Comparison of ENCODE assay signal across 17 cellular contexts in genomic region chr6:170178266-170178560, GRCh38.
A peak's percentile ranks its signal among the peaks of the same experiment; 100 is the strongest.
DNase-seq lines count a peak whose midpoint lies in the region; ATAC-seq and TF ChIP-seq lines count a peak whose summit lies in the region.
"Had no signal": no experiment of that assay in that cellular context is flagged by ENCODE, and none has a peak within 500 bp of the region (broad histone marks: within the 10 kb centered on the region; RNA-seq: fewer than 3 reads in every experiment).

No MANE protein-coding gene starts in this region.

- H3K9me3 ChIP-seq in Panc1 (ENCODE audit: control insufficient read depth, insufficient read depth, low read depth, low read length), result no peaks in the 10 kb centered on the region
- H3K9me3 ChIP-seq in right lobe of liver, result no peaks in the 10 kb centered on the region
- H3K9me3 ChIP-seq in GM23248 (ENCODE audit: low read depth), result no peaks in the 10 kb centered on the region
- H3K9me3 ChIP-seq: adrenal gland, SK-N-SH had no signal

- POLR2A ChIA-PET in Panc1 (lab: Charles Lee), result no interaction called here

- CTCF ChIA-PET in Panc1 (lab: Charles Lee), result no interaction called here

- ATAC-seq in Panc1 (peak; percentile 14), right lobe of liver (no peak), HG03097 (IDR thresholded peaks at IDR 0.05; ENCODE audit: low FRiP score, unreplicated experiment) (no peak)
- ATAC-seq: CD8-positive, alpha-beta T cell had no signal

- H3K4me2 ChIP-seq in GM23248 (ENCODE audit: unreplicated experiment), result no peak overlapping the region
- H3K4me2 ChIP-seq: KMS-11, SK-N-SH had no signal

- BruUV-seq in Panc1 (replicated peaks; lab: Mats Ljungman, UMichigan), result no TSS peak

- H2AFZ ChIP-seq in GM23248, result no peak overlapping the region; the same call in 1 of the 2 replicates

- H3K36me3 ChIP-seq in Panc1 (ENCODE audit: control insufficient read depth, insufficient read depth, low read length) (no peaks in the 10 kb centered on the region), right lobe of liver (no peaks in the 10 kb centered on the region), GM23248 (ENCODE audit: low read depth) (no peaks in the 10 kb centered on the region)
- H3K36me3 ChIP-seq: adrenal gland had no signal

- in situ Hi-C loops in Panc1 (cut with HindIII; ENCODE audit: low pct_unique_long_range_greater_than_20kb, low sequenced_read_pairs), result no loop called here
- in situ Hi-C loops in GM23248 (cut with MboI), result no loop called here

- TF ChIP-seq CTCF in Panc1 (IDR thresholded peaks at IDR 0.05) (no peak), right lobe of liver (IDR thresholded peaks at IDR 0.05) (no peak)

- H3K9me2 ChIP-seq in GM23248 (ENCODE audit: insufficient read depth), result no peaks in the 10 kb centered on the region
- H3K9me2 ChIP-seq: SK-N-SH had no signal

- H3K4me1 ChIP-seq in Panc1 (ENCODE audit: control insufficient read depth, insufficient read depth, low read length) (peaks cover 18% of the 10 kb centered on the region), right lobe of liver (peaks cover 0 to 24% (median 10%) of the 10 kb centered on the region in 4 donors), GM23248 (ENCODE audit: insufficient read depth) (peaks cover 18% of the 10 kb centered on the region)
- H3K4me1 ChIP-seq: adrenal gland had no signal

- no peaks in the 10 kb centered on the region for H4K20me1 ChIP-seq in GM23248 (ENCODE audit: insufficient read depth)

- peak overlapping the region; percentile 26 for H3K27ac ChIP-seq in Panc1 (ENCODE audit: low read length)
- peak overlapping the region in 2 of 3 donors; percentile 40 to 58 for H3K27ac ChIP-seq in right lobe of liver
- H3K27ac ChIP-seq in GM23248, result no peak overlapping the region
- H3K27ac ChIP-seq: adrenal gland, KMS-11 had no signal

- no peak for TF ChIP-seq POLR2A in right lobe of liver (IDR thresholded peaks at IDR 0.05)

- H3K4me3 ChIP-seq in Panc1 (ENCODE audit: low read depth in 2 of 2, low read length in 2 of 2) (no peak overlapping the region), right lobe of liver (no peak overlapping the region), GM23248 (no peak overlapping the region)
- H3K4me3 ChIP-seq: adrenal gland had no signal

- intact Hi-C loops in Panc1 (cut with micrococcal nuclease; ENCODE audit: unreplicated experiment) (no loop called here), right lobe of liver (cut with DNase I) (loop anchor here in 1 of 2 donors (10.0 kb wide), 1 partner anchor 107 kb away; no protein-coding TSS in a partner anchor)

- peak; percentile 42 for DNase-seq in activated CD8-positive, alpha-beta memory T cell treated with anti-CD3 and anti-CD28 coated beads for 24 hours
- no peak for DNase-seq in activated CD8-positive, alpha-beta memory T cell treated with anti-CD3 and anti-CD28 coated beads, Interleukin-2, amount 50 U/mL, for 4 hours
- no peak for DNase-seq in Panc1 (ENCODE audit: low read depth, low spot score)
- no peak for DNase-seq in right lobe of liver
- DNase-seq in stimulated activated CD8-positive, alpha-beta memory T cell treated with anti-CD3 and anti-CD28 coated beads, Interleukin-4, amount 100 ng/mL, for 48 hours, result peak; percentile 17
- DNase-seq in T1000 (lab: John Stamatoyannopoulos, UW), result no peak
- no peak for DNase-seq in GM23248
- DNase-seq: activated CD4-positive, CD25-positive, alpha-beta regulatory T cell treated with anti-CD3 and anti-CD28 coated beads, Interleukin-2, amount 50 U/mL, for 72 hours; dermis blood vessel endothelial cell; foreskin melanocyte; mesendoderm; retina had no signal

- H3F3A ChIP-seq in GM23248 (ENCODE audit: insufficient read depth), result peaks cover 11% of the 10 kb centered on the region; the same call in 1 of the 2 replicates

- no peak overlapping the region for H3K9ac ChIP-seq in GM23248
- H3K9ac ChIP-seq: KMS-11, SK-N-SH had no signal

- 80% methylated on average over 1 of the region's 4 CpGs for WGBS in right lobe of liver (ENCODE audit: insufficient coverage, low coverage, low lambda C conversion rate, missing lambda C conversion rate)
- WGBS in GM23248 (ENCODE audit: low coverage in 1 of 2, low lambda C conversion rate in 2 of 2, missing lambda C conversion rate in 2 of 2), 2 experiments, result 79 to 98% methylated on average over 4 of the region's 4 CpGs

- H3K79me2 ChIP-seq in GM23248 (ENCODE audit: insufficient read depth), result no peaks in the 10 kb centered on the region

- H3K27me3 ChIP-seq in Panc1 (ENCODE audit: control insufficient read depth, insufficient read depth, low read length) (no peaks in the 10 kb centered on the region), right lobe of liver (no peaks in the 10 kb centered on the region), GM23248 (replicated peaks; ENCODE audit: insufficient read depth) (no peaks in the 10 kb centered on the region)
- H3K27me3 ChIP-seq: adrenal gland had no signal

Comparison
In these comparisons a context has a peak if more than half of its experiments do, and no peak if none do; other contexts are left out.
1. DNase-seq: peak in activated CD8-positive, alpha-beta memory T cell treated with anti-CD3 and anti-CD28 coated beads for 24 hours (single experiment) and stimulated activated CD8-positive, alpha-beta memory T cell treated with anti-CD3 and anti-CD28 coated beads, Interleukin-4, amount 100 ng/mL, for 48 hours (single experiment); none in activated CD8-positive, alpha-beta memory T cell treated with anti-CD3 and anti-CD28 coated beads, Interleukin-2, amount 50 U/mL, for 4 hours (single experiment), Panc1 (single experiment), right lobe of liver (0 of 3), T1000 (single experiment) and GM23248 (single experiment).